Comparison of ENCODE assay signal across 25 cellular contexts in genomic region chr20:8242066-8242465, GRCh38.
A peak's percentile ranks its signal among the peaks of the same experiment; 100 is the strongest.
DNase-seq lines count a peak whose midpoint lies in the region; FAIRE-seq and TF ChIP-seq lines count a peak whose summit lies in the region.
"Had no signal": no experiment of that assay in that cellular context is flagged by ENCODE, and none has a peak within 500 bp of the region (broad histone marks: within the 10 kb centered on the region; RNA-seq: fewer than 3 reads in every experiment).

No MANE protein-coding gene starts in this region.

- no peaks in the 10 kb centered on the region for H3K27me3 ChIP-seq in mesendoderm (ENCODE audit: insufficient read depth, low read length, poor library complexity)

- no peak overlapping the region for H3K56ac ChIP-seq in mesendoderm (ENCODE audit: low read length)

- no peak overlapping the region for H2BK120ac ChIP-seq in mesendoderm (ENCODE audit: low read depth, low read length)

- H3K36me3 ChIP-seq in mesendoderm (ENCODE audit: control insufficient read depth, insufficient read depth, low read length) = no peaks in the 10 kb centered on the region

- H2BK5ac ChIP-seq in mesendoderm (ENCODE audit: low read length) = no peak overlapping the region

- H2AK5ac ChIP-seq in mesendoderm (ENCODE audit: low read length) = no peak overlapping the region

- H3K4ac ChIP-seq in mesendoderm (ENCODE audit: low read depth, low read length) = no peak overlapping the region

- no peak overlapping the region for H3K18ac ChIP-seq in mesendoderm (ENCODE audit: low read length)

- no peak for FAIRE-seq in GM12892 (lab: Jason Lieb, UNC)
- FAIRE-seq: G401.6, GM12878, H1, RCC 7860 had no signal

- H4K5ac ChIP-seq in mesendoderm (ENCODE audit: low read length) = no peak overlapping the region

- H3K4me3 ChIP-seq in mesendoderm (ENCODE audit: low read length) = no peak overlapping the region
- H3K4me3 ChIP-seq: GM12878, SK-N-MC had no signal

- no peaks in the 10 kb centered on the region for H3K79me2 ChIP-seq in mesendoderm (ENCODE audit: control insufficient read depth, insufficient read depth, low read length)

- WGBS in mesendoderm (ENCODE audit: extremely low coverage, insufficient coverage, low lambda C conversion rate) = no CpG with 5 or more reads among the region's 2 CpGs

- no peak overlapping the region for H3K27ac ChIP-seq in mesendoderm (ENCODE audit: low read depth, low read length)
- H3K27ac ChIP-seq: HL-60, SK-N-MC had no signal

- no peak for TF ChIP-seq POLR2A in GM12892 (IDR thresholded peaks at IDR 0.05; ENCODE audit: low read depth, low read length)

- DNase-seq in AG08395 (ENCODE audit: low spot score) (peak; percentile 33), AG20443 (ENCODE audit: low spot score) (peak; percentile 24), NCI-H446 treated with DMSO at 0.1 percent for 48 hours (lab: John Stamatoyannopoulos, UW) (peak; percentile 45), mesendoderm (no peak), KBM-7 (no peak), NOMO-1 (lab: John Stamatoyannopoulos, UW; ENCODE audit: unreplicated experiment in 2 of 2) (no peak), GM12892 (ENCODE audit: insufficient read length) (no peak), SKM-1 treated with dmso at 0.1 percent for 144 hours (lab: John Stamatoyannopoulos, UW; ENCODE audit: unreplicated experiment) (no peak)
- DNase-seq: Caco-2; CD4-positive, alpha-beta T cell; MV-4-11; NCI-H1105; NCI-H1436 treated with DMSO at 0.1 percent for 48 hours; NCI-H187 treated with DMSO at 0.1 percent for 48 hours; NCI-H2171 treated with DMSO at 0.1 percent for 48 hours; NCI-H526; OCI-M1; SIG-M5; SW 1271 had no signal

- H3K4me1 ChIP-seq in mesendoderm (ENCODE audit: control insufficient read depth, low read depth, low read length) = no peaks in the 10 kb centered on the region

- no peak overlapping the region for H4K8ac ChIP-seq in mesendoderm (ENCODE audit: low read depth, low read length)

- peak overlapping the region; percentile 15 for H3K23ac ChIP-seq in mesendoderm (ENCODE audit: low read length)

- H2BK15ac ChIP-seq in mesendoderm (replicated peaks; ENCODE audit: low read depth) = no peak overlapping the region

- no peak overlapping the region for H3K9ac ChIP-seq in mesendoderm (ENCODE audit: low read length)

- in situ Hi-C loops in KBM-7 (cut with MboI; ENCODE audit: low pct_unique_long_range_greater_than_20kb, low sequenced_read_pairs) = no loop called here

- H3K4me2 ChIP-seq in mesendoderm (ENCODE audit: low read length) = no peak overlapping the region

- H3K79me1 ChIP-seq in mesendoderm (ENCODE audit: low read length) = no peaks in the 10 kb centered on the region

Comparison
In these comparisons a context has a peak if more than half of its experiments do, and no peak if none do; other contexts are left out.
1. DNase-seq: peak in AG08395 (single experiment), AG20443 (single experiment) and NCI-H446 treated with DMSO at 0.1 percent for 48 hours (single experiment); none in mesendoderm (single experiment), KBM-7 (single experiment), NOMO-1 (0 of 2), GM12892 (single experiment) and SKM-1 treated with dmso at 0.1 percent for 144 hours (single experiment).